In the genomic region with DNA sequence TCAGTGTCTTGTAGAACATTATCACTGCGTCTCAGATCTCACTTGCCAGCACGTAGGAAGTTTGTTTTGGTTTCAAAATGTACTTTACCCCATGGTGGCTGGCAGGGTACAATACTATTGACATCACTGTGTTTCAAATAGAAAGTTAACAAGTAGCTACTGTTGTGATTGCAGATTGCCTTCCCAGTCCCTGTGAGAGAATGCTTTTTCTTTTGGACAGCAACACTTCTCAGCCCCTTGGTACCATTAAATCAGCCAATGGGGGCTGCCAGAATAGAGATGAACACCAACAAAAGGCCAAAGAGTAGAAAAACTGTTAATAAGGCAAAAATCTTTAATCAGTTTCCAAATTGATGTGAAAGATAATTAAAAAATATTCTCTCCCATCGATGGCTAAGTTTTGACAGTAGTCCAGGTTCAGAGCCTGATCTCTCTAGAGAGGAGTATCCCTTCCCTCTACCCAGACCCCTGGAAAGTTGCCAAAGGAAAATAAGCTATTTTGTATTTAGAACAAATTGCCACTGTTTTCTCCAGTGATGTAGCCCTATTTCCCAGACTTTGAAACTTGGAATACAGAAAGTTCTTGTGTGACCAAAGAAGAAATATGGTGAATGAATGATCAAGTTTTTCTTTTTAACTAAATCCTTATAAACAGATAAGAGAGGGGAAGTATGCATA, we compare ENCODE assay signal across 8 cellular contexts. TPM values are rescaled to one million over a fixed set of nuclear protein-coding genes. Genes with fewer than 3 reads are reported as not detected.
DNase-seq lines count a peak whose midpoint lies in the region; ATAC-seq, FAIRE-seq and TF ChIP-seq lines count a peak whose summit lies in the region.

No MANE protein-coding gene starts in this region.

- POLR2A ChIA-PET in PC-9 (lab: Charles Lee; ENCODE audit: unreplicated experiment), result interaction anchor here (0.6 kb wide), 1 partner anchor 142 kb away, joined by 7 read pairs; no protein-coding TSS in a partner anchor

- no peaks in the 10 kb centered on the region for H3K9me2 ChIP-seq in PC-9 (ENCODE audit: insufficient read depth)

- no peak overlapping the region for H3K4me3 Mint-ChIP-seq in nephron progenitor cell

- no peaks in the 10 kb centered on the region for H3K9me3 Mint-ChIP-seq in nephron progenitor cell

- H3K27me3 Mint-ChIP-seq in nephron progenitor cell (ENCODE audit: low read depth, poor library complexity), result peaks cover 8% of the 10 kb centered on the region

- BruUV-seq in PC-9 (replicated peaks; lab: Mats Ljungman, UMichigan), result no TSS peak

- H3K36me3 ChIP-seq in adrenal gland (replicated peaks in 1 of 2) (no peaks in the 10 kb centered on the region), PC-9 (ENCODE audit: low read depth) (no peaks in the 10 kb centered on the region)

- peak; percentile 82 for FAIRE-seq in islet of Langerhans (lab: Jason Lieb, UNC)

- peak in 1 of 2 donors; percentile 33 for TF ChIP-seq POLR2A in adrenal gland (IDR thresholded peaks at IDR 0.05)

- peaks cover 6% of the 10 kb centered on the region for H3K36me3 Mint-ChIP-seq in nephron progenitor cell (ENCODE audit: low read depth)

- H3K4me2 ChIP-seq in PC-9, result no peak overlapping the region

- CTCF ChIA-PET in PC-9 (lab: Charles Lee), result no interaction called here

- no peak overlapping the region for H3K27ac Mint-ChIP-seq in nephron progenitor cell

- H3K27ac ChIP-seq in adrenal gland, result peak overlapping the region in 4 of 5 donors; percentile 38 to 76 (median 59)
- H3K27ac ChIP-seq in substantia nigra (ENCODE audit: low read depth, low read length, poor library complexity, severe bottlenecking), result peak overlapping the region; percentile 95
- H3K27ac ChIP-seq in PC-9, result no peak overlapping the region

- peak overlapping the region in 1 of 4 donors; percentile 51 for H3K4me3 ChIP-seq in adrenal gland
- H3K4me3 ChIP-seq in PC-9, result no peak overlapping the region

- DNase-seq in adrenal gland (peak in 3 of 7 donors; percentile 17 to 47 (median 36)), substantia nigra (lab: John Stamatoyannopoulos, UW) (peak in 26 of 49 donors; percentile 10 to 76 (median 32)), PC-9 (no peak), nephron progenitor cell (no peak)

- intact Hi-C loops in adrenal gland (cut with DNase I) (loop anchor here in 1 of 2 donors (5.0 kb wide), 1 partner anchor 42 kb away; no protein-coding TSS in a partner anchor), PC-9 (cut with micrococcal nuclease; ENCODE audit: unreplicated experiment) (no loop called here)

- TF ChIP-seq CTCF in adrenal gland (IDR thresholded peaks at IDR 0.05), result no peak
- TF ChIP-seq CTCF in PC-9 (conservative IDR thresholded peaks at IDR 0.05), result no peak
- TF ChIP-seq CTCF in nephron progenitor cell (IDR thresholded peaks at IDR 0.05), result no peak

- H3K4me1 ChIP-seq in adrenal gland (replicated peaks in 1 of 2), result peaks cover 27 to 49% of the 10 kb centered on the region in 2 donors
- peaks cover 4% of the 10 kb centered on the region; the same call in 1 of the 2 replicates for H3K4me1 ChIP-seq in PC-9 (replicated peaks; ENCODE audit: insufficient read depth)

- no peaks in the 10 kb centered on the region for H4K20me1 ChIP-seq in PC-9 (ENCODE audit: insufficient read depth)

- ATAC-seq in GM18502 (IDR thresholded peaks at IDR 0.05; ENCODE audit: poor library complexity, unreplicated experiment) (peak; percentile 71), HG03045 (IDR thresholded peaks at IDR 0.05; ENCODE audit: unreplicated experiment) (peak; percentile 61), HG02623 (IDR thresholded peaks at IDR 0.05; ENCODE audit: unreplicated experiment) (no peak)

- 0 out of 2 replicates have a peak, but pooled peaks cover 3% of the 10 kb centered on the region for H3F3A ChIP-seq in PC-9 (ENCODE audit: insufficient read depth, low read depth)

- H3K4me1 Mint-ChIP-seq in nephron progenitor cell, result peaks cover 25% of the 10 kb centered on the region

- H3K9me3 ChIP-seq in adrenal gland (replicated peaks in 1 of 3) (no peaks in the 10 kb centered on the region), PC-9 (ENCODE audit: insufficient read depth, low read depth) (no peaks in the 10 kb centered on the region)

- H3K27me3 ChIP-seq in adrenal gland (no peaks in the 10 kb centered on the region), PC-9 (ENCODE audit: insufficient read depth, low read depth) (no peaks in the 10 kb centered on the region)

- H3K79me2 ChIP-seq in PC-9 (ENCODE audit: low read depth), result no peaks in the 10 kb centered on the region

- H2AFZ ChIP-seq in PC-9, result no peak overlapping the region

- WGBS in adrenal gland, 4 donors, result 15 to 22% (median 18%) methylated on average over 3 of the region's 3 CpGs

RNA-seq across cellular contexts. Expression of a gene that starts 34.9 kb away (rescaled TPM):
- total RNA-seq in adrenal gland, result 10 to 100 TPM in 4 of 8 donors, 1 to 10 TPM in 4; 3.7 to 30.0 (median 18.2) TPM
- 10 to 100 TPM in 1 of 3 donors, 1 to 10 TPM in 2; 8.7 to 34.4 (median 9.8) TPM for polyA plus RNA-seq in adrenal gland
- 23.1 and 26.9 TPM in 2 replicates for total RNA-seq in PC-9 (2021)

Comparison
In these comparisons a context has a peak if more than half of its experiments do, and no peak if none do; other contexts are left out.
1. DNase-seq: peak in substantia nigra (26 of 49); none in PC-9 (0 of 2) and nephron progenitor cell (single experiment).